In the genomic region with DNA sequence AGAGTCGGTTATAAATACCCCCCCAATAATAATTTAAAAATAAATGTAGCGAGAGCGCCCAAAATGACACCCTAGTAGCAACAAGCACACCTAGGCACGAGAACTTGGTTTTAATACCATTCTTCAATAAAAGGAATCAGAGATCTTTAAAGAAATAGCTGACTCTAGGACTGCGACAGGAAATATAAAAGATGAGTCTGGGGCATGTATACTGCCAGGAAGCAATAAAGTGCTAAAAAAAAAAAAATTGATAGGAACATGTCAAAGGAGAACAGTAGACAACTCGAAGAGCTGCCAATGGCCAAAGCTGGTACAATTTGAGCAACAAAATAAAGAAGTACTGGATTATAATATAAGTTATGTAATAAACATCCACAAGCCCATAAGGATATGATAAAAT, we compare ENCODE assay signal across 10 cellular contexts. TPM values are rescaled to one million over a fixed set of nuclear protein-coding genes. Genes with fewer than 3 reads are reported as not detected.
DNase-seq lines count a peak whose midpoint lies in the region; ATAC-seq and TF ChIP-seq lines count a peak whose summit lies in the region.
"Had no signal": no experiment of that assay in that cellular context is flagged by ENCODE, and none has a peak within 500 bp of the region (broad histone marks: within the 10 kb centered on the region; RNA-seq: fewer than 3 reads in every experiment).

No MANE protein-coding gene starts in this region.

- no peak for TF ChIP-seq POLR2A in erythroblast (IDR thresholded peaks at IDR 0.05; ENCODE audit: low read length)

- CTCF ChIA-PET in activated CD4-positive, alpha-beta T cell treated with anti-CD3 and anti-CD28 coated beads for 36 hours (lab: Charles Lee): interaction anchor here (1.1 to 1.8 kb wide), 3 partner anchors 11 to 93 kb away, joined by 3 to 7 read pairs (median 4); no protein-coding TSS in a partner anchor
- CTCF ChIA-PET in OCI-LY7 (lab: Charles Lee; ENCODE audit: unreplicated experiment): no interaction called here

- no peak overlapping the region for H3K9ac ChIP-seq in endocrine pancreas (ENCODE audit: control insufficient read depth, insufficient read depth, low read length)

- POLR2A ChIA-PET in activated CD4-positive, alpha-beta T cell treated with anti-CD3 and anti-CD28 coated beads for 36 hours (lab: Charles Lee): no interaction called here
- POLR2A ChIA-PET in OCI-LY7 (lab: Charles Lee): interaction anchor here (0.7 kb wide), 1 partner anchor 59 kb away, joined by 5 read pairs; no protein-coding TSS in a partner anchor

- peaks cover 43% of the 10 kb centered on the region for H3K36me3 Mint-ChIP-seq in activated CD4-positive, alpha-beta T cell treated with anti-CD3 and anti-CD28 coated beads for 36 hours (ENCODE audit: low read depth)

- no peak for ATAC-seq in activated CD4-positive, alpha-beta T cell treated with anti-CD3 and anti-CD28 coated beads for 36 hours
- ATAC-seq in psoas muscle (no peak), HG03280 (IDR thresholded peaks at IDR 0.05; ENCODE audit: unreplicated experiment) (no peak)

- no peak overlapping the region for H2AFZ ChIP-seq in OCI-LY7 (ENCODE audit: low read length)

- peaks cover 69% of the 10 kb centered on the region for H3K4me1 Mint-ChIP-seq in activated CD4-positive, alpha-beta T cell treated with anti-CD3 and anti-CD28 coated beads for 36 hours

- peaks cover 91% of the 10 kb centered on the region for H3K79me2 ChIP-seq in OCI-LY7 (ENCODE audit: insufficient read depth, low read depth, low read length)

- H3K4me2 ChIP-seq in OCI-LY7 (ENCODE audit: low read length): peak overlapping the region; percentile 75

- TF ChIP-seq CTCF in OCI-LY7 (conservative IDR thresholded peaks at IDR 0.05; ENCODE audit: low read length): no peak
- no peak for TF ChIP-seq CTCF in psoas muscle (IDR thresholded peaks at IDR 0.05)

- H3K4me3 ChIP-seq in OCI-LY7 (ENCODE audit: low read depth, low read length, poor library complexity, severe bottlenecking): peak overlapping the region; percentile 80
- peak overlapping the region; percentile 99 for H3K4me3 ChIP-seq in endocrine pancreas (ENCODE audit: control insufficient read depth, insufficient read depth, low read length)
- peak overlapping the region; percentile 96 for H3K4me3 ChIP-seq in psoas muscle

- H3K36me3 ChIP-seq in OCI-LY7 (ENCODE audit: insufficient read depth, low read length) (peaks cover 43% of the 10 kb centered on the region), endocrine pancreas (ENCODE audit: control insufficient read depth, insufficient read depth, low read length) (no peaks in the 10 kb centered on the region), psoas muscle (ENCODE audit: insufficient read depth in 1 of 2, low read depth in 1 of 2) (peaks cover 0 to 12% of the 10 kb centered on the region in 2 donors)

- H3K9me2 ChIP-seq in OCI-LY7 (ENCODE audit: insufficient read depth, low read length): no peaks in the 10 kb centered on the region

- intact Hi-C loops in activated CD4-positive, alpha-beta T cell treated with anti-CD3 and anti-CD28 coated beads for 36 hours (cut with DNase I, micrococcal nuclease): loop anchor here in 1 of 2 experiments (1.0 to 2.0 kb wide), 2 partner anchors 9 to 20 kb away; no protein-coding TSS in a partner anchor
- intact Hi-C loops in OCI-LY7 (cut with micrococcal nuclease; ENCODE audit: unreplicated experiment): no loop called here
- intact Hi-C loops in psoas muscle (cut with DNase I): loop anchor here in 1 of 2 donors (10.0 kb wide), 1 partner anchor 1042 kb away; the partner anchor contains the start of gene SIM1

- peaks cover 52% of the 10 kb centered on the region for H3K4me1 ChIP-seq in OCI-LY7 (ENCODE audit: insufficient read depth, low read length, poor library complexity, severe bottlenecking)
- peaks cover 39% of the 10 kb centered on the region for H3K4me1 ChIP-seq in endocrine pancreas (ENCODE audit: control insufficient read depth, insufficient read depth, low read length)
- H3K4me1 ChIP-seq in psoas muscle: peaks cover 67% of the 10 kb centered on the region

- no TSS peak for BruUV-seq in OCI-LY7 (replicated peaks; lab: Mats Ljungman, UMichigan)

- peak overlapping the region; percentile 91 for H3K4me3 Mint-ChIP-seq in activated CD4-positive, alpha-beta T cell treated with anti-CD3 and anti-CD28 coated beads for 36 hours

- H3K27ac ChIP-seq in OCI-LY7 (ENCODE audit: low read depth, low read length, poor library complexity, severe bottlenecking) (no peak overlapping the region), psoas muscle (no peak overlapping the region)
- H3K27ac ChIP-seq: epithelial cell of prostate had no signal

- DNase-seq in activated CD4-positive, alpha-beta T cell treated with anti-CD3 and anti-CD28 coated beads for 36 hours: no peak
- no peak for DNase-seq in activated CD4-positive, alpha-beta T cell treated with anti-CD3 and anti-CD28 coated beads, Interleukin-2, amount 50 U/mL, for 1 hour
- DNase-seq in OCI-LY7 (ENCODE audit: low spot score): no peak
- DNase-seq in psoas muscle: no peak
- no peak for DNase-seq in activated effector memory CD4-positive, alpha-beta T cell treated with anti-CD3 and anti-CD28 coated beads, Interleukin-2, amount 50 U/mL, for 16 hours
- DNase-seq in erythroblast (lab: John Stamatoyannopoulos, UW): no peak
- DNase-seq: activated CD8-positive, alpha-beta memory T cell treated with anti-CD3 and anti-CD28 coated beads, Interleukin-2, amount 50 U/mL, for 48 hours had no signal

- no peak overlapping the region for H3K27ac Mint-ChIP-seq in activated CD4-positive, alpha-beta T cell treated with anti-CD3 and anti-CD28 coated beads for 36 hours

- peaks cover 45% of the 10 kb centered on the region for H4K20me1 ChIP-seq in OCI-LY7 (ENCODE audit: insufficient read depth, low read length)

- H3K27me3 ChIP-seq in endocrine pancreas (ENCODE audit: control insufficient read depth, insufficient read depth, low read length) (no peaks in the 10 kb centered on the region), psoas muscle (ENCODE audit: insufficient read depth in 3 of 3, low read length in 2 of 3) (no peaks in the 10 kb centered on the region)

- 48 to 78% (median 61%) methylated on average over 6 of the region's 6 CpGs for WGBS in psoas muscle, 3 donors

- no peaks in the 10 kb centered on the region for H3K9me3 ChIP-seq in OCI-LY7 (ENCODE audit: low read length)
- no peaks in the 10 kb centered on the region for H3K9me3 ChIP-seq in endocrine pancreas (ENCODE audit: control insufficient read depth, low read length)
- no peaks in the 10 kb centered on the region for H3K9me3 ChIP-seq in psoas muscle

- H3K27me3 Mint-ChIP-seq in activated CD4-positive, alpha-beta T cell treated with anti-CD3 and anti-CD28 coated beads for 36 hours: no peaks in the 10 kb centered on the region

- no peaks in the 10 kb centered on the region for H3K9me3 Mint-ChIP-seq in activated CD4-positive, alpha-beta T cell treated with anti-CD3 and anti-CD28 coated beads for 36 hours (ENCODE audit: low read depth)

RNA-seq across cellular contexts. Expression of gene PNISR, which starts 2.2 kb away (rescaled TPM):
- 100 to 1,000 TPM; 127 to 148 TPM for total RNA-seq in activated CD4-positive, alpha-beta T cell treated with anti-CD3 and anti-CD28 coated beads for 36 hours
- 163 and 169 TPM in 2 replicates for total RNA-seq in OCI-LY7 (2014; rRNA removed; shearing (Covaris generic))
- total RNA-seq in OCI-LY7 (2022) (176 and 201 TPM in 2 replicates), psoas muscle (10 to 100 TPM; 32.1 to 51.1 (median 42.0) TPM)
- polyA plus RNA-seq in psoas muscle: 10 to 100 TPM; 16.2 to 29.5 (median 23.2) TPM

RNA-seq across cellular contexts. Expression of gene COQ3, which starts 28.9 kb away (rescaled TPM):
- total RNA-seq in activated CD4-positive, alpha-beta T cell treated with anti-CD3 and anti-CD28 coated beads for 36 hours: 10 to 100 TPM; 13.5 to 23.4 TPM
- total RNA-seq in OCI-LY7 (2014; rRNA removed; shearing (Covaris generic)): 3.7 and 8.3 TPM in 2 replicates
- total RNA-seq in OCI-LY7 (2022) (10.9 and 11.1 TPM in 2 replicates), psoas muscle (10 to 100 TPM; 13.5 to 19.0 (median 14.9) TPM)
- 10 to 100 TPM; 19.1 to 20.0 (median 19.6) TPM for polyA plus RNA-seq in psoas muscle
